ENCODE assay signal across 22 cellular contexts in genomic region chr16:51313204-51313603, GRCh38.
DNase-seq lines count a peak whose midpoint lies in the region; ATAC-seq, FAIRE-seq and TF ChIP-seq lines count a peak whose summit lies in the region.
"Had no signal": no experiment of that assay in that cellular context is flagged by ENCODE, and none has a peak within 500 bp of the region (broad histone marks: within the 10 kb centered on the region; RNA-seq: fewer than 3 reads in every experiment).

No MANE protein-coding gene starts in this region.

- TF ChIP-seq POLR2A in IMR-90 (IDR thresholded peaks at IDR 0.05; ENCODE audit: low read depth, low read length), result no peak

- H3K9me3 ChIP-seq in IMR-90 (ENCODE audit: control insufficient read depth, insufficient read depth, low read length), result no peaks in the 10 kb centered on the region

- in situ Hi-C loops in IMR-90 (cut with MboI; ENCODE audit: low sequenced_read_pairs), result no loop called here

- no peaks in the 10 kb centered on the region for H3K4me1 ChIP-seq in IMR-90 (ENCODE audit: control insufficient read depth, insufficient read depth, low read length)
- H3K4me1 ChIP-seq: BLaER1 treated with 17β-estradiol and CSF1 and Interleukin-3, amounts not matched to agents 10 nM and 100 nM; Caco-2 had no signal

- dilution Hi-C loops in IMR-90 (cut with HindIII; ENCODE audit: low sequenced_read_pairs, unreplicated experiment), result no loop called here

- H2AFZ ChIP-seq in IMR-90 (replicated peaks; ENCODE audit: low read length, poor library complexity), result no peak overlapping the region
- H2AFZ ChIP-seq: PC-9 had no signal

- CTCF ChIA-PET in IMR-90 (lab: Yijun Ruan, JAX), result no interaction called here

- no peak overlapping the region for H2BK120ac ChIP-seq in IMR-90 (ENCODE audit: low read depth, low read length)

- no peak overlapping the region for H3K4ac ChIP-seq in IMR-90 (ENCODE audit: low read depth, low read length)

- H2BK15ac ChIP-seq in IMR-90 (ENCODE audit: low read depth, low read length), result no peak overlapping the region

- peaks cover 11% of the 10 kb centered on the region for H3K4me1 Mint-ChIP-seq in glutamatergic neuron (ENCODE audit: low read depth, unreplicated experiment)
- H3K4me1 Mint-ChIP-seq: CD4-positive, alpha-beta memory T cell; IgD-negative memory B cell had no signal

- no peak overlapping the region for H3K14ac ChIP-seq in IMR-90 (replicated peaks; ENCODE audit: low read depth, low read length)

- no peak for TF ChIP-seq RAD21 in IMR-90 (IDR thresholded peaks at IDR 0.05; ENCODE audit: low read length)

- no peaks in the 10 kb centered on the region for H3K9me1 ChIP-seq in IMR-90 (ENCODE audit: insufficient read depth, low read length)

- ATAC-seq in IMR-90 (ENCODE audit: low read depth), result no peak

- H4K20me1 ChIP-seq in IMR-90 (ENCODE audit: insufficient read depth, low read length), result no peaks in the 10 kb centered on the region
- H4K20me1 ChIP-seq: BLaER1 treated with 17β-estradiol and CSF1 and Interleukin-3, amounts not matched to agents 10 nM and 100 nM had no signal

- no peak overlapping the region for H4K5ac ChIP-seq in IMR-90 (ENCODE audit: low read depth, low read length)

- H3K27me3 ChIP-seq in IMR-90 (ENCODE audit: control insufficient read depth, insufficient read depth, low read length), result peaks cover 2% of the 10 kb centered on the region; the same call in 1 of the 2 replicates
- no peaks in the 10 kb centered on the region for H3K27me3 ChIP-seq in bronchial epithelial cell (ENCODE audit: control insufficient read depth, insufficient read depth, low read length)
- H3K27me3 ChIP-seq: BLaER1 treated with 17β-estradiol and CSF1 and Interleukin-3, amounts not matched to agents 10 nM and 100 nM had no signal

- H3K9ac ChIP-seq in IMR-90 (ENCODE audit: low read depth, low read length), result no peak overlapping the region
- H3K9ac ChIP-seq: BLaER1 treated with 17β-estradiol and CSF1 and Interleukin-3, amounts not matched to agents 10 nM and 100 nM had no signal

- no peak overlapping the region for H2AK5ac ChIP-seq in IMR-90 (ENCODE audit: low read depth, low read length)

- peak overlapping the region; percentile 79 for H3K27ac Mint-ChIP-seq in glutamatergic neuron (ENCODE audit: unreplicated experiment)
- H3K27ac Mint-ChIP-seq: CD4-positive, alpha-beta memory T cell; IgD-negative memory B cell; T-helper 1 cell treated with Interleukin-12 subunit alpha and Interleukin-12 subunit beta and Interleukin-4 antibody, amounts not matched to agents 30 μg/mL and 1 μg/mL, for 36 hours had no signal

- no peaks in the 10 kb centered on the region for H3K9me3 Mint-ChIP-seq in glutamatergic neuron (ENCODE audit: unreplicated experiment)

- POLR2A ChIA-PET in IMR-90 (lab: Charles Lee; ENCODE audit: unreplicated experiment), result no interaction called here

- H3K27ac ChIP-seq in IMR-90 (ENCODE audit: insufficient read depth, low read length), result no peak overlapping the region
- H3K27ac ChIP-seq: BLaER1 treated with 17β-estradiol and CSF1 and Interleukin-3, amounts not matched to agents 10 nM and 100 nM; PC-9 had no signal

- no peak overlapping the region for H3K56ac ChIP-seq in IMR-90 (ENCODE audit: extremely low read depth, insufficient read depth, low read length)

- H2BK5ac ChIP-seq in IMR-90 (ENCODE audit: low read depth, low read length, poor library complexity, severe bottlenecking), result no peak overlapping the region

- no peaks in the 10 kb centered on the region for H3K79me1 ChIP-seq in IMR-90 (ENCODE audit: low read depth in 1 of 2, low read length in 2 of 2)

- H2AK9ac ChIP-seq in IMR-90 (replicated peaks; ENCODE audit: low read depth, low read length, poor library complexity), result no peak overlapping the region

- H3K4me3 Mint-ChIP-seq in glutamatergic neuron (ENCODE audit: unreplicated experiment), result no peak overlapping the region
- H3K4me3 Mint-ChIP-seq: CD4-positive, alpha-beta memory T cell; IgD-negative memory B cell; T-helper 1 cell treated with Interleukin-12 subunit alpha and Interleukin-12 subunit beta and Interleukin-4 antibody, amounts not matched to agents 30 μg/mL and 1 μg/mL, for 36 hours had no signal

- H3K18ac ChIP-seq in IMR-90 (ENCODE audit: low read depth, low read length), result peak overlapping the region; percentile 47; the same call in 1 of the 2 replicates

- peak; percentile 1 for DNase-seq in DMS153 (lab: John Stamatoyannopoulos, UW)
- DNase-seq in DMS153 treated with DMSO at 0.1 percent for 48 hours (lab: John Stamatoyannopoulos, UW; ENCODE audit: unreplicated experiment), result no peak
- DNase-seq in IMR-90, result no peak
- DNase-seq in bronchial epithelial cell (ENCODE audit: low read depth), result peak; percentile 73
- no peak for DNase-seq in glutamatergic neuron
- no peak for DNase-seq in GM19239 (ENCODE audit: insufficient read length, low spot score)
- DNase-seq in NCI-H2107 treated with DMSO at 0.1 percent for 48 hours (lab: John Stamatoyannopoulos, UW; ENCODE audit: unreplicated experiment), result no peak
- DNase-seq in GM19240 (ENCODE audit: insufficient read length, low spot score), result no peak
- DNase-seq: 8988T; Caco-2; CD4-positive, alpha-beta memory T cell; DMS53; GDM1; MV-4-11; PC-9; RPMI8226; SHP77 had no signal

- H3K36me3 Mint-ChIP-seq in glutamatergic neuron (ENCODE audit: unreplicated experiment), result no peaks in the 10 kb centered on the region
- H3K36me3 Mint-ChIP-seq: CD4-positive, alpha-beta memory T cell; IgD-negative memory B cell had no signal

- H2BK20ac ChIP-seq in IMR-90 (ENCODE audit: low read depth, low read length), result no peak overlapping the region

- no CpG with 5 or more reads among the region's 2 CpGs for WGBS in IMR-90 (ENCODE audit: extremely low coverage in 2 of 2, insufficient read length in 1 of 2), 2 experiments

- FAIRE-seq in bronchial epithelial cell (lab: Jason Lieb, UNC), result peak; percentile 80
- no peak for FAIRE-seq in GM19239 (lab: Jason Lieb, UNC)
- FAIRE-seq: GM18507, H54 had no signal

- H4K91ac ChIP-seq in IMR-90 (ENCODE audit: insufficient read depth, low read depth, low read length), result no peak overlapping the region

- intact Hi-C loops in IMR-90 (cut with micrococcal nuclease), result no loop called here

- no peaks in the 10 kb centered on the region for H3K36me3 ChIP-seq in IMR-90 (ENCODE audit: control insufficient read depth, insufficient read depth, low read length)
- H3K36me3 ChIP-seq in bronchial epithelial cell (ENCODE audit: control insufficient read depth, insufficient read depth, low read length), result no peaks in the 10 kb centered on the region
- H3K36me3 ChIP-seq: BLaER1 treated with 17β-estradiol and CSF1 and Interleukin-3, amounts not matched to agents 10 nM and 100 nM had no signal

- H3K4me3 ChIP-seq in IMR-90 (ENCODE audit: insufficient read depth, low read depth, low read length), result no peak overlapping the region
- no peak overlapping the region for H3K4me3 ChIP-seq in bronchial epithelial cell (ENCODE audit: low read depth, low read length)
- H3K4me3 ChIP-seq: BLaER1 treated with 17β-estradiol and CSF1 and Interleukin-3, amounts not matched to agents 10 nM and 100 nM; PC-9 had no signal

- BruUV-seq in IMR-90 (replicated peaks; lab: Mats Ljungman, UMichigan), result no TSS peak

- no peaks in the 10 kb centered on the region for H3K27me3 Mint-ChIP-seq in glutamatergic neuron (ENCODE audit: unreplicated experiment)
- H3K27me3 Mint-ChIP-seq: IgD-negative memory B cell had no signal

- no peak overlapping the region for H4K8ac ChIP-seq in IMR-90 (ENCODE audit: low read depth in 2 of 2, low read length in 2 of 2)

- no peak overlapping the region for H3K23ac ChIP-seq in IMR-90 (ENCODE audit: low read depth, low read length)

- no peak for TF ChIP-seq CTCF in IMR-90 (conservative IDR thresholded peaks at IDR 0.05; ENCODE audit: low read depth, low read length)
- TF ChIP-seq CTCF in bronchial epithelial cell (IDR thresholded peaks at IDR 0.05; ENCODE audit: insufficient read depth, low read length, severe bottlenecking), result no peak
- TF ChIP-seq CTCF in glutamatergic neuron (IDR thresholded peaks at IDR 0.05; ENCODE audit: partially characterized antibody, unreplicated experiment), result no peak

- H3K4me2 ChIP-seq in IMR-90 (ENCODE audit: low read depth, low read length), result no peak overlapping the region
- H3K4me2 ChIP-seq: BLaER1 treated with 17β-estradiol and CSF1 and Interleukin-3, amounts not matched to agents 10 nM and 100 nM; PC-9 had no signal

TF ChIP-seq in IMR-90, 13 proteins besides CTCF, POLR2A, EP300 and RAD21:
- TF ChIP-seq RFX5 (IDR thresholded peaks at IDR 0.05; ENCODE audit: low read depth, low read length), result no peak
- TF ChIP-seq MAZ (IDR thresholded peaks at IDR 0.05; ENCODE audit: borderline replicate concordance, low read depth, low read length), result no peak
- no peak for TF ChIP-seq ELK1 (IDR thresholded peaks at IDR 0.05; ENCODE audit: borderline replicate concordance, low read depth, low read length)
- TF ChIP-seq CHD1 (IDR thresholded peaks at IDR 0.05; ENCODE audit: low read depth, low read length), result no peak
- no peak for TF ChIP-seq CEBPB (IDR thresholded peaks at IDR 0.05; ENCODE audit: low read depth, low read length)
- TF ChIP-seq FOS (IDR thresholded peaks at IDR 0.05; ENCODE audit: low read depth, low read length), result no peak
- TF ChIP-seq RCOR1 (IDR thresholded peaks at IDR 0.05; ENCODE audit: insufficient replicate concordance, low read length), result no peak
- no peak for TF ChIP-seq NFE2L2 (IDR thresholded peaks at IDR 0.05; ENCODE audit: low read depth, low read length)
- TF ChIP-seq MXI1 (IDR thresholded peaks at IDR 0.05; ENCODE audit: borderline replicate concordance, low read depth, low read length), result no peak
- TF ChIP-seq USF2 (IDR thresholded peaks at IDR 0.05; ENCODE audit: low read depth, low read length), result no peak
- no peak for TF ChIP-seq MAFK (IDR thresholded peaks at IDR 0.05; ENCODE audit: low read depth, low read length)
- TF ChIP-seq SMC3 (IDR thresholded peaks at IDR 0.05; ENCODE audit: low read depth, low read length), result no peak
- TF ChIP-seq BHLHE40 (IDR thresholded peaks at IDR 0.05; ENCODE audit: low read depth, low read length), result no peak

Comparison
In these comparisons a context has a peak if more than half of its experiments do, and no peak if none do; other contexts are left out.
1. DNase-seq: peak in DMS153 (single experiment) and bronchial epithelial cell (single experiment); none in DMS153 treated with DMSO at 0.1 percent for 48 hours (single experiment), IMR-90 (single experiment), glutamatergic neuron (single experiment), GM19239 (single experiment), NCI-H2107 treated with DMSO at 0.1 percent for 48 hours (single experiment) and GM19240 (single experiment).